11 cellular contexts compared by ENCODE assay signal in the genomic region with DNA sequence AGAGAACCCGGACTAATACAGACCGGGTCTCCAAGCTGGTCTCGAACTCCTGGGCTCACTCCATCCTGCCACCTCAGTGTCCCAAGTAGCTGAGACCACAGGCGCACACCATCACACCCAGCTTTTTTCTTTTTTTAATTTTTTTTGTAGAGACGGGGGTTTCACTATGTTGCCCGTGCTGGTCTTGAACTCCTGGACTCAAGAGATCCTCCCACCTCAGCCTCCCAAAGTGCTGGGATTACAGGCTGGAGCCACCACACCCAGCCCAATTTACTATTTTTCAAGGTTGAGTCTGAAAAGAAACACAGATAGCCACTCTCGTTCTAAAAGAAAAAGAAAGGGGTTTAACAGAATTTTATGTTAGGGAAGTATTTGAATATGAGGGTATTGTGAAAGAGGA. TPM values are rescaled to one million over a fixed set of nuclear protein-coding genes. Genes with fewer than 3 reads are reported as not detected.
A peak's percentile ranks its signal among the peaks of the same experiment; 100 is the strongest.
DNase-seq lines count a peak whose midpoint lies in the region; ATAC-seq and TF ChIP-seq lines count a peak whose summit lies in the region.
"Had no signal": no experiment of that assay in that cellular context is flagged by ENCODE, and none has a peak within 500 bp of the region (broad histone marks: within the 10 kb centered on the region; RNA-seq: fewer than 3 reads in every experiment).

No MANE protein-coding gene starts in this region.

- POLR2A ChIA-PET in RWPE1 (lab: Yijun Ruan, JAX; ENCODE audit: low non-redundant PET): no interaction called here

- H3K27ac ChIP-seq in RWPE1: peak overlapping the region; percentile 6
- H3K27ac ChIP-seq: coronary artery had no signal

- H3K36me3 Mint-ChIP-seq in activated naive CD4-positive, alpha-beta T cell treated with anti-CD3 and anti-CD28 coated beads, Interleukin-2, amount 50 U/mL, for 24 hours: peaks cover 4% of the 10 kb centered on the region
- H3K36me3 Mint-ChIP-seq in stimulated activated effector memory CD8-positive, alpha-beta T cell treated with anti-CD3 and anti-CD28 coated beads, Interleukin-12 subunit alpha, Interleukin-12 subunit beta, amount 100 ng/mL, for 72 hours: peaks cover 65% of the 10 kb centered on the region
- H3K36me3 Mint-ChIP-seq in stimulated activated memory B cell treated with anti-CD40 and anti-IgM and Interleukin-4, amounts not matched to agents 10 μg/mL and 1 μg/mL and 100 μg/mL, for 72 hours: peaks cover 4% of the 10 kb centered on the region

- H3K9me3 Mint-ChIP-seq in activated naive CD4-positive, alpha-beta T cell treated with anti-CD3 and anti-CD28 coated beads, Interleukin-2, amount 50 U/mL, for 24 hours: no peaks in the 10 kb centered on the region
- H3K9me3 Mint-ChIP-seq in stimulated activated effector memory CD8-positive, alpha-beta T cell treated with anti-CD3 and anti-CD28 coated beads, Interleukin-12 subunit alpha, Interleukin-12 subunit beta, amount 100 ng/mL, for 72 hours: no peaks in the 10 kb centered on the region
- H3K9me3 Mint-ChIP-seq in stimulated activated memory B cell treated with anti-CD40 and anti-IgM and Interleukin-4, amounts not matched to agents 10 μg/mL and 1 μg/mL and 100 μg/mL, for 72 hours: no peaks in the 10 kb centered on the region

- no peaks in the 10 kb centered on the region for H3K36me3 ChIP-seq in endocrine pancreas (ENCODE audit: control insufficient read depth, insufficient read depth, low read length)
- H3K36me3 ChIP-seq in MG63: no peaks in the 10 kb centered on the region
- H3K36me3 ChIP-seq: Peyer's patch had no signal

- H3K4me3 Mint-ChIP-seq in activated naive CD4-positive, alpha-beta T cell treated with anti-CD3 and anti-CD28 coated beads, Interleukin-2, amount 50 U/mL, for 24 hours: peak overlapping the region; percentile 83
- peak overlapping the region; percentile 79 for H3K4me3 Mint-ChIP-seq in stimulated activated effector memory CD8-positive, alpha-beta T cell treated with anti-CD3 and anti-CD28 coated beads, Interleukin-12 subunit alpha, Interleukin-12 subunit beta, amount 100 ng/mL, for 72 hours
- no peak overlapping the region for H3K4me3 Mint-ChIP-seq in stimulated activated memory B cell treated with anti-CD40 and anti-IgM and Interleukin-4, amounts not matched to agents 10 μg/mL and 1 μg/mL and 100 μg/mL, for 72 hours

- H3K27me3 ChIP-seq in endocrine pancreas (ENCODE audit: control insufficient read depth, insufficient read depth, low read length) (no peaks in the 10 kb centered on the region), MG63 (no peaks in the 10 kb centered on the region)
- H3K27me3 ChIP-seq: Peyer's patch had no signal

- CTCF ChIA-PET in RWPE1 (lab: Yijun Ruan, JAX): interaction anchor here (0.6 kb wide), 1 partner anchor 1816 kb away, joined by 4 read pairs; no protein-coding TSS in a partner anchor

- H3K27me3 Mint-ChIP-seq in activated naive CD4-positive, alpha-beta T cell treated with anti-CD3 and anti-CD28 coated beads, Interleukin-2, amount 50 U/mL, for 24 hours: no peaks in the 10 kb centered on the region
- H3K27me3 Mint-ChIP-seq in stimulated activated memory B cell treated with anti-CD40 and anti-IgM and Interleukin-4, amounts not matched to agents 10 μg/mL and 1 μg/mL and 100 μg/mL, for 72 hours: no peaks in the 10 kb centered on the region

- peak overlapping the region; percentile 99 for H3K4me3 ChIP-seq in endocrine pancreas (ENCODE audit: control insufficient read depth, insufficient read depth, low read length)
- no peak overlapping the region for H3K4me3 ChIP-seq in MG63

- peaks cover 57% of the 10 kb centered on the region for H3K4me1 Mint-ChIP-seq in activated naive CD4-positive, alpha-beta T cell treated with anti-CD3 and anti-CD28 coated beads, Interleukin-2, amount 50 U/mL, for 24 hours
- H3K4me1 Mint-ChIP-seq in stimulated activated effector memory CD8-positive, alpha-beta T cell treated with anti-CD3 and anti-CD28 coated beads, Interleukin-12 subunit alpha, Interleukin-12 subunit beta, amount 100 ng/mL, for 72 hours: peaks cover 47% of the 10 kb centered on the region
- H3K4me1 Mint-ChIP-seq in stimulated activated memory B cell treated with anti-CD40 and anti-IgM and Interleukin-4, amounts not matched to agents 10 μg/mL and 1 μg/mL and 100 μg/mL, for 72 hours: peaks cover 54% of the 10 kb centered on the region

- ATAC-seq in stimulated activated effector memory CD8-positive, alpha-beta T cell treated with anti-CD3 and anti-CD28 coated beads, Interleukin-12 subunit alpha, Interleukin-12 subunit beta, amount 100 ng/mL, for 72 hours: no peak
- no peak for ATAC-seq in stimulated activated memory B cell treated with anti-CD40 and anti-IgM and Interleukin-4, amounts not matched to agents 10 μg/mL and 1 μg/mL and 100 μg/mL, for 72 hours

- TF ChIP-seq CTCF in RWPE1 (conservative IDR thresholded peaks at IDR 0.05; ENCODE audit: low read depth): no peak

- no peak overlapping the region for H3K27ac Mint-ChIP-seq in activated naive CD4-positive, alpha-beta T cell treated with anti-CD3 and anti-CD28 coated beads, Interleukin-2, amount 50 U/mL, for 24 hours
- peak overlapping the region; percentile 90 for H3K27ac Mint-ChIP-seq in stimulated activated effector memory CD8-positive, alpha-beta T cell treated with anti-CD3 and anti-CD28 coated beads, Interleukin-12 subunit alpha, Interleukin-12 subunit beta, amount 100 ng/mL, for 72 hours
- no peak overlapping the region for H3K27ac Mint-ChIP-seq in stimulated activated memory B cell treated with anti-CD40 and anti-IgM and Interleukin-4, amounts not matched to agents 10 μg/mL and 1 μg/mL and 100 μg/mL, for 72 hours

- H3K9me3 ChIP-seq in endocrine pancreas (ENCODE audit: control insufficient read depth, low read length): no peaks in the 10 kb centered on the region
- H3K9me3 ChIP-seq in MG63: no peaks in the 10 kb centered on the region
- H3K9me3 ChIP-seq: Peyer's patch had no signal

- DNase-seq in activated naive CD4-positive, alpha-beta T cell treated with Interleukin-2 at 50 U/mL for 16 hours: no peak
- DNase-seq in RWPE1 (ENCODE audit: low spot score) (no peak), MG63 (no peak), mesenteric fat pad (ENCODE audit: low spot score) (no peak)
- DNase-seq in stimulated activated effector memory CD8-positive, alpha-beta T cell treated with anti-CD3 and anti-CD28 coated beads, Interleukin-12 subunit alpha, Interleukin-12 subunit beta, amount 100 ng/mL, for 72 hours (ENCODE audit: low spot score in 2 of 2): no peak
- DNase-seq: activated gamma-delta T cell, Peyer's patch had no signal

- H3K4me1 ChIP-seq in endocrine pancreas (ENCODE audit: control insufficient read depth, insufficient read depth, low read length): peaks cover 16% of the 10 kb centered on the region

- H3K9ac ChIP-seq in endocrine pancreas (ENCODE audit: control insufficient read depth, insufficient read depth, low read length): no peak overlapping the region

RNA-seq across cellular contexts. Expression of a gene that starts 1.8 kb away (rescaled TPM):
- 42.8 and 43.4 TPM in 2 replicates for total RNA-seq in MG63 (2014; rRNA removed; shearing (Covaris generic); ENCODE audit: low replicate concordance)
- total RNA-seq in mesenteric fat pad: 37.8 TPM

RNA-seq across cellular contexts. Expression of a gene that starts 13.5 kb away (rescaled TPM):
- 116 and 135 TPM in 2 replicates for total RNA-seq in MG63 (2014; rRNA removed; shearing (Covaris generic); ENCODE audit: low replicate concordance)
- 79.6 TPM for total RNA-seq in mesenteric fat pad

RNA-seq across cellular contexts. Expression of a gene that starts 36.4 kb away (rescaled TPM):
- 12.1 and 23.7 TPM in 2 replicates for total RNA-seq in MG63 (2014; rRNA removed; shearing (Covaris generic); ENCODE audit: low replicate concordance)
- total RNA-seq in mesenteric fat pad: 13.9 TPM
